Comparison of ENCODE assay signal across 10 cellular contexts in genomic region chr2:212905640-212906201, GRCh38.
A peak's percentile ranks its signal among the peaks of the same experiment; 100 is the strongest.
DNase-seq lines count a peak whose midpoint lies in the region; ATAC-seq and TF ChIP-seq lines count a peak whose summit lies in the region.
"Had no signal": no experiment of that assay in that cellular context is flagged by ENCODE, and none has a peak within 500 bp of the region (broad histone marks: within the 10 kb centered on the region; RNA-seq: fewer than 3 reads in every experiment).

No MANE protein-coding gene starts in this region.

- ATAC-seq in lower lobe of right lung, result peak; percentile 62 to 63
- no peak for ATAC-seq in stimulated activated naive CD8-positive, alpha-beta T cell treated with anti-CD3 and anti-CD28 coated beads, Interleukin-15, Interleukin-2, amounts not matched to agents 100 U/mL and 50 U/mL, for 24 hours

- no peaks in the 10 kb centered on the region for H3K9me3 ChIP-seq in Caco-2
- no peaks in the 10 kb centered on the region for H3K9me3 ChIP-seq in breast epithelium
- no peaks in the 10 kb centered on the region for H3K9me3 ChIP-seq in lower lobe of right lung
- H3K9me3 ChIP-seq in testis, result no peaks in the 10 kb centered on the region

- H3K27me3 ChIP-seq in Caco-2 (replicated peaks; ENCODE audit: control insufficient read depth, insufficient read depth, low read length) (no peaks in the 10 kb centered on the region), breast epithelium (no peaks in the 10 kb centered on the region), lower lobe of right lung (ENCODE audit: low read depth) (no peaks in the 10 kb centered on the region), testis (no peaks in the 10 kb centered on the region)

- H3K27me3 Mint-ChIP-seq in Caco-2 (ENCODE audit: insufficient read depth, unreplicated experiment), result no peaks in the 10 kb centered on the region

- H3K27ac ChIP-seq in breast epithelium (peak overlapping the region; percentile 73 to 84), lower lobe of right lung (no peak overlapping the region), testis (no peak overlapping the region)

- intact Hi-C loops in Caco-2 (cut with micrococcal nuclease; ENCODE audit: unreplicated experiment), result loop anchor here (1.0 to 5.0 kb wide), 9 partner anchors 14 to 333 kb away; no protein-coding TSS in a partner anchor
- intact Hi-C loops in breast epithelium (cut with DNase I; ENCODE audit: low total_unique reads), result no loop called here
- intact Hi-C loops in lower lobe of right lung (cut with DNase I), result no loop called here
- intact Hi-C loops in testis (cut with DNase I; ENCODE audit: low total_unique reads), result no loop called here

- H3K4me3 ChIP-seq in Caco-2 (ENCODE audit: low read depth, low read length) (no peak overlapping the region), breast epithelium (no peak overlapping the region), lower lobe of right lung (no peak overlapping the region), testis (no peak overlapping the region)

- H3K36me3 Mint-ChIP-seq in Caco-2 (ENCODE audit: insufficient read depth, unreplicated experiment), result no peaks in the 10 kb centered on the region

- H3K36me3 ChIP-seq in Caco-2 (ENCODE audit: control insufficient read depth, insufficient read depth, low read length), result no peaks in the 10 kb centered on the region
- no peaks in the 10 kb centered on the region for H3K36me3 ChIP-seq in breast epithelium
- H3K36me3 ChIP-seq in lower lobe of right lung, result no peaks in the 10 kb centered on the region
- no peaks in the 10 kb centered on the region for H3K36me3 ChIP-seq in testis (ENCODE audit: low read depth, missing control alignments)

- peaks cover 32% of the 10 kb centered on the region for H3K4me1 Mint-ChIP-seq in Caco-2 (ENCODE audit: low read depth, unreplicated experiment)

- peaks cover 16% of the 10 kb centered on the region for H3K9me3 Mint-ChIP-seq in Caco-2 (ENCODE audit: unreplicated experiment)

- peak overlapping the region; percentile 89 for H3K27ac Mint-ChIP-seq in Caco-2 (ENCODE audit: unreplicated experiment)

- H3K4me1 ChIP-seq in Caco-2, result peaks cover 27% of the 10 kb centered on the region
- H3K4me1 ChIP-seq in breast epithelium, result peaks cover 0 to 13% of the 10 kb centered on the region in 2 donors
- no peaks in the 10 kb centered on the region for H3K4me1 ChIP-seq in lower lobe of right lung
- H3K4me1 ChIP-seq in testis, result no peaks in the 10 kb centered on the region

- no TSS peak for BruUV-seq in Caco-2 (replicated peaks; lab: Mats Ljungman, UMichigan)

- peak overlapping the region; percentile 70 for H3K4me3 Mint-ChIP-seq in Caco-2 (ENCODE audit: unreplicated experiment)

- TF ChIP-seq POLR2A in breast epithelium (IDR thresholded peaks at IDR 0.05), result no peak
- TF ChIP-seq POLR2A in testis (IDR thresholded peaks at IDR 0.05), result no peak

- POLR2A ChIA-PET in Caco-2 (lab: Charles Lee), result no interaction called here

- peak; percentile 81 to 85 for DNase-seq in Caco-2
- peak; percentile 20 for DNase-seq in NCI-H146 (lab: John Stamatoyannopoulos, UW)
- no peak for DNase-seq in breast epithelium (ENCODE audit: low spot score in 2 of 2)
- no peak for DNase-seq in lower lobe of right lung
- no peak for DNase-seq in stimulated activated naive CD8-positive, alpha-beta T cell treated with anti-CD3 and anti-CD28 coated beads, Interleukin-15, Interleukin-2, amounts not matched to agents 100 U/mL and 50 U/mL, for 24 hours
- DNase-seq in GM19238 (ENCODE audit: insufficient read length, low spot score), result no peak
- no peak for DNase-seq in testis
- no peak for DNase-seq in NCI-H1436 (lab: John Stamatoyannopoulos, UW)
- DNase-seq: activated naive CD4-positive, alpha-beta T cell treated with Interleukin-2 at 50 U/mL for 16 hours; stimulated activated CD8-positive, alpha-beta memory T cell treated with anti-CD3 and anti-CD28 coated beads, Interleukin-4, amount 100 ng/mL, for 48 hours had no signal

- TF ChIP-seq CTCF in Caco-2 (IDR thresholded peaks at IDR 0.05; ENCODE audit: insufficient read depth in 1 of 2, low read depth in 1 of 2, low read length in 1 of 2, severe bottlenecking in 1 of 2, unreplicated experiment in 1 of 2), result no peak
- no peak for TF ChIP-seq CTCF in breast epithelium (IDR thresholded peaks at IDR 0.05)
- no peak for TF ChIP-seq CTCF in lower lobe of right lung (IDR thresholded peaks at IDR 0.05)
- TF ChIP-seq CTCF in testis (IDR thresholded peaks at IDR 0.05), result no peak

- WGBS in testis, 2 donors, result 82 to 83% methylated on average over 6 of the region's 6 CpGs

- CTCF ChIA-PET in Caco-2 (lab: Charles Lee), result no interaction called here

Comparison
In these comparisons a context has a peak if more than half of its experiments do, and no peak if none do; other contexts are left out.
1. DNase-seq: peak in Caco-2 (2 of 2) and NCI-H146 (single experiment); none in breast epithelium (0 of 2), lower lobe of right lung (single experiment), stimulated activated naive CD8-positive, alpha-beta T cell treated with anti-CD3 and anti-CD28 coated beads, Interleukin-15, Interleukin-2, amounts not matched to agents 100 U/mL and 50 U/mL, for 24 hours (single experiment), GM19238 (single experiment), testis (single experiment) and NCI-H1436 (single experiment).
2. H3K27ac ChIP-seq: peak in breast epithelium (2 of 2); none in lower lobe of right lung (single experiment) and testis (0 of 2).